1 cellular context compared by ENCODE assay signal in genomic region chr6:89443658-89444057, GRCh38.
TF ChIP-seq lines count a peak whose summit lies in the region.

No MANE protein-coding gene starts in this region.

TF ChIP-seq in SK-N-SH, 30 proteins besides CTCF, POLR2A, EP300 and RAD21 (continued from another document):
- no peak for TF ChIP-seq TAF1 (IDR thresholded peaks at IDR 0.05; ENCODE audit: borderline replicate concordance, low read depth, low read length)
- TF ChIP-seq ZBTB33 (IDR thresholded peaks at IDR 0.05; ENCODE audit: borderline replicate concordance, low read depth) = no peak
- TF ChIP-seq POLR2AphosphoS5 (IDR thresholded peaks at IDR 0.05; ENCODE audit: low read depth, low read length) = no peak
- no peak for TF ChIP-seq RXRA (IDR thresholded peaks at IDR 0.05; ENCODE audit: borderline replicate concordance, low read depth)
- TF ChIP-seq NRF1 (IDR thresholded peaks at IDR 0.05; ENCODE audit: low read depth, low read length) = no peak
- no peak for TF ChIP-seq ELF1 (IDR thresholded peaks at IDR 0.05)
- TF ChIP-seq MEF2A (IDR thresholded peaks at IDR 0.05; ENCODE audit: borderline replicate concordance, low read depth) = no peak
- TF ChIP-seq FOXJ3 (CRISPR knock-in tag; IDR thresholded peaks at IDR 0.05) = no peak
- TF ChIP-seq CHD2 (IDR thresholded peaks at IDR 0.05; ENCODE audit: low read length, partially characterized antibody) = no peak
